8 cellular contexts compared by ENCODE assay signal in the genomic region with DNA sequence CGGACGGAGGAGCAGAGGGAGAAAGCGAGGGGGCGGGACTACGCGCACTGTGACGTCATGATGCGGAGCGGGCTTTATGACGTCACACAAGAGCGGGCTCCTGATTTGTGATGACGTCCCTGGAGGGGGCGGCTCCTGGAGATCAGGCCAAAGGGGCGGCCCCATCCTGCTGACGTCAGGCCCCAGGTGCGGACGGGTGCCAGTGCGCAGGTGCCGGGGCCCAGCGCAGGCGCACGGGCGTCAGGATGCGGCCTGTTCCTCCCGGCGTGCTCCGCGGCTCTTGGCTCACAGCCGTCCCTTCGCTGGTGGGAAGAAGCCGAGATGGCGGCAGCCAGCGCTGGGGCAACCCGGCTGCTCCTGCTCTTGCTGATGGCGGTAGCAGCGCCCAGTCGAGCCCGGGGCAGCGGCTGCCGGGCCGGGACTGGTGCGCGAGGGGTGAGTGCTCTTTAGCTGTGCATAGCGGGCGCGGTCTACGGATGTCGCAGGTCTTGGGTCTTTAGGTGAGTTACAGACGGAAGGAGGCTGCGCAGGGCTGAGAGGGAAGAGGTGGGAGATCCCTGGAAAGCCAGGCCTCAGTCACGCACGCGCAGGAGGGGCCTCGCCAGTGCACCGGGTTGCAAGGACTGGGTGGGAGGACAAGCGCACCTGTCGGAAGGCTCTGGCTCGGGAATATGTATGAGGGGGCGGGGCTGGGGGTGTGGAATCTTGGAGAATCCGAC. TPM values are rescaled to one million over a fixed set of nuclear protein-coding genes. Genes with fewer than 3 reads are reported as not detected.
DNase-seq lines count a peak whose midpoint lies in the region; ATAC-seq and TF ChIP-seq lines count a peak whose summit lies in the region.

Gene EMC10, plus strand, starts transcription at position 284 of the 719 bp plus-strand sequence. Its CDS starts 38 bp downstream, at position 322.
Gene GARIN5A, minus strand, starts transcription at position 625 of the 719 bp plus-strand sequence. Its CDS starts 460 bp downstream, at position 165.

- ATAC-seq in GM21515 (IDR thresholded peaks at IDR 0.05; ENCODE audit: unreplicated experiment) (peak; percentile 71), IMR-90 (ENCODE audit: low read depth) (peak; percentile 94), natural killer cell (peak; percentile 94 to 96 (median 96))
- ATAC-seq in stimulated activated naive B cell treated with anti-CD40 and anti-IgM and Interleukin-4, amounts not matched to agents 10 μg/mL and 1 μg/mL and 100 μg/mL, for 72 hours (replicated peaks), result peak; percentile 96 to 98

- no peaks in the 10 kb centered on the region for H3K27me3 ChIP-seq in IMR-90 (ENCODE audit: control insufficient read depth, insufficient read depth, low read length)

- H3K27ac Mint-ChIP-seq in natural killer cell, result peak within 1 kb of the TSS; percentile 91 to 99
- H3K27ac Mint-ChIP-seq in stimulated activated naive B cell treated with anti-CD40 and anti-IgM and Interleukin-4, amounts not matched to agents 10 μg/mL and 1 μg/mL and 100 μg/mL, for 72 hours, result peak within 1 kb of the TSS; percentile 98

- H2BK5ac ChIP-seq in IMR-90 (ENCODE audit: low read depth, low read length, poor library complexity, severe bottlenecking), result no peak within 1 kb of the TSS

- WGBS in IMR-90 (ENCODE audit: extremely low coverage in 2 of 2, insufficient read length in 1 of 2), 2 experiments, result 1% methylated on average over 28 of the region's 60 CpGs; no CpG with 5 or more reads in 1 of the 2 experiments

- no peak within 1 kb of the TSS; the same call in 1 of the 2 replicates for H3K56ac ChIP-seq in IMR-90 (ENCODE audit: extremely low read depth, insufficient read depth, low read length)

- H3K4me3 ChIP-seq in IMR-90 (ENCODE audit: insufficient read depth, low read depth, low read length) (peak within 1 kb of the TSS; percentile 87), fibroblast of mammary gland (ENCODE audit: control insufficient read depth, low read depth, low read length) (peak within 1 kb of the TSS; percentile 83)

- H3K9ac ChIP-seq in IMR-90 (ENCODE audit: low read depth, low read length), result peak within 1 kb of the TSS; percentile 72

- no peaks in the 10 kb centered on the region for H3K9me3 Mint-ChIP-seq in natural killer cell
- H3K9me3 Mint-ChIP-seq in stimulated activated naive B cell treated with anti-CD40 and anti-IgM and Interleukin-4, amounts not matched to agents 10 μg/mL and 1 μg/mL and 100 μg/mL, for 72 hours, result peaks cover 0 to 4% of the 10 kb centered on the region in 2 donors

- H4K20me1 ChIP-seq in IMR-90 (ENCODE audit: insufficient read depth, low read length), result peaks cover 12% of the 10 kb centered on the region

- peaks cover 5% of the 10 kb centered on the region; the same call in 1 of the 2 replicates for H3K9me1 ChIP-seq in IMR-90 (ENCODE audit: insufficient read depth, low read length)

- H3K4me1 ChIP-seq in IMR-90 (ENCODE audit: control insufficient read depth, insufficient read depth, low read length), result 0 out of 2 replicates have a peak, but pooled peaks cover 2% of the 10 kb centered on the region

- H3K79me1 ChIP-seq in IMR-90 (ENCODE audit: low read depth in 1 of 2, low read length in 2 of 2), result peaks cover 16 to 27% of the 10 kb centered on the region in 2 experiments

- peak within 1 kb of the TSS; percentile 97 for H2AK9ac ChIP-seq in IMR-90 (replicated peaks; ENCODE audit: low read depth, low read length, poor library complexity)

- peak; percentile 88 for DNase-seq in D341Med (ENCODE audit: low spot score)
- DNase-seq in IMR-90, result peak; percentile 94
- peak; percentile 76 to 88 for DNase-seq in activated T-helper 1 cell treated with anti-CD3 and anti-CD28 coated beads, Interleukin-2, amount 50 U/mL, for 16 hours (ENCODE audit: low read depth in 1 of 2, low spot score in 1 of 2)
- DNase-seq in fibroblast of mammary gland (ENCODE audit: low read depth), result peak; percentile 89
- peak; percentile 94 for DNase-seq in natural killer cell
- DNase-seq in stimulated activated naive B cell treated with anti-CD40 and anti-IgM and Interleukin-4, amounts not matched to agents 10 μg/mL and 1 μg/mL and 100 μg/mL, for 72 hours, result peak; percentile 96

- intact Hi-C loops in IMR-90 (cut with micrococcal nuclease), result loop anchor here (2.0 to 5.0 kb wide), 2 partner anchors 34 to 109 kb away; partner anchors contain the start of genes JOSD2 and NAPSA
- intact Hi-C loops in natural killer cell (cut with micrococcal nuclease), result loop anchor here (1.0 to 5.0 kb wide), 2 partner anchors 35 to 119 kb away; partner anchors contain the start of gene JOSD2

- peak within 1 kb of the TSS; percentile 5; the same call in 1 of the 2 replicates for H3K18ac ChIP-seq in IMR-90 (ENCODE audit: low read depth, low read length)

- H3K36me3 ChIP-seq in IMR-90 (ENCODE audit: control insufficient read depth, insufficient read depth, low read length), result peaks cover 19% of the 10 kb centered on the region; the same call in 1 of the 2 replicates

- peak within 1 kb of the TSS; percentile 100 for H2AFZ ChIP-seq in IMR-90 (replicated peaks; ENCODE audit: low read length, poor library complexity)

- peak within 1 kb of the TSS; percentile 61; the same call in 1 of the 2 replicates for H3K14ac ChIP-seq in IMR-90 (replicated peaks; ENCODE audit: low read depth, low read length)

- no peaks in the 10 kb centered on the region for H3K9me3 ChIP-seq in IMR-90 (ENCODE audit: control insufficient read depth, insufficient read depth, low read length)

- H3K36me3 Mint-ChIP-seq in natural killer cell, result no peaks in the 10 kb centered on the region
- H3K36me3 Mint-ChIP-seq in stimulated activated naive B cell treated with anti-CD40 and anti-IgM and Interleukin-4, amounts not matched to agents 10 μg/mL and 1 μg/mL and 100 μg/mL, for 72 hours, result peaks cover 25 to 37% of the 10 kb centered on the region in 2 donors

- peak within 1 kb of the TSS; percentile 70 for H3K4ac ChIP-seq in IMR-90 (ENCODE audit: low read depth, low read length)

- in situ Hi-C loops in IMR-90 (cut with MboI; ENCODE audit: low sequenced_read_pairs), result no loop called here

- BruUV-seq in IMR-90 (replicated peaks; lab: Mats Ljungman, UMichigan), result no TSS peak

- peak within 1 kb of the TSS; percentile 62 for H4K5ac ChIP-seq in IMR-90 (ENCODE audit: low read depth, low read length)

- peak within 1 kb of the TSS; percentile 24 for H3K23ac ChIP-seq in IMR-90 (ENCODE audit: low read depth, low read length)

- TF ChIP-seq RAD21 in IMR-90 (IDR thresholded peaks at IDR 0.05; ENCODE audit: low read length), result no peak

- H2BK15ac ChIP-seq in IMR-90 (ENCODE audit: low read depth, low read length), result no peak within 1 kb of the TSS

- no peak within 1 kb of the TSS for H2AK5ac ChIP-seq in IMR-90 (ENCODE audit: low read depth, low read length)

- dilution Hi-C loops in IMR-90 (cut with HindIII; ENCODE audit: low sequenced_read_pairs, unreplicated experiment), result no loop called here

- TF ChIP-seq CTCF in IMR-90 (conservative IDR thresholded peaks at IDR 0.05; ENCODE audit: low read depth, low read length) (no peak), fibroblast of mammary gland (conservative IDR thresholded peaks at IDR 0.05; ENCODE audit: control insufficient read depth, insufficient read depth, low read depth, low read length) (no peak), natural killer cell (IDR thresholded peaks at IDR 0.05) (no peak)

- POLR2A ChIA-PET in IMR-90 (lab: Charles Lee; ENCODE audit: unreplicated experiment), result no interaction called here

- H2BK20ac ChIP-seq in IMR-90 (ENCODE audit: low read depth, low read length), result no peak within 1 kb of the TSS

- H3K4me2 ChIP-seq in IMR-90 (ENCODE audit: low read depth, low read length), result peak within 1 kb of the TSS; percentile 74

- H2BK120ac ChIP-seq in IMR-90 (ENCODE audit: low read depth, low read length), result no peak within 1 kb of the TSS

- peak within 1 kb of the TSS; percentile 60; the same call in 1 of the 2 replicates for H3K27ac ChIP-seq in IMR-90 (ENCODE audit: insufficient read depth, low read length)

- no peaks in the 10 kb centered on the region for H3K27me3 Mint-ChIP-seq in natural killer cell (ENCODE audit: low read depth in 2 of 2)
- H3K27me3 Mint-ChIP-seq in stimulated activated naive B cell treated with anti-CD40 and anti-IgM and Interleukin-4, amounts not matched to agents 10 μg/mL and 1 μg/mL and 100 μg/mL, for 72 hours, result no peaks in the 10 kb centered on the region

- H3K4me3 Mint-ChIP-seq in natural killer cell, result peak within 1 kb of the TSS; percentile 99
- H3K4me3 Mint-ChIP-seq in stimulated activated naive B cell treated with anti-CD40 and anti-IgM and Interleukin-4, amounts not matched to agents 10 μg/mL and 1 μg/mL and 100 μg/mL, for 72 hours, result peak within 1 kb of the TSS; percentile 99 to 100

- H4K8ac ChIP-seq in IMR-90 (ENCODE audit: low read depth in 2 of 2, low read length in 2 of 2), result peak within 1 kb of the TSS; percentile 85 to 88

- H4K91ac ChIP-seq in IMR-90 (ENCODE audit: insufficient read depth, low read depth, low read length), result peak within 1 kb of the TSS; percentile 65; the same call in 1 of the 2 replicates

- peaks cover 30 to 48% of the 10 kb centered on the region in 2 donors for H3K4me1 Mint-ChIP-seq in natural killer cell
- H3K4me1 Mint-ChIP-seq in stimulated activated naive B cell treated with anti-CD40 and anti-IgM and Interleukin-4, amounts not matched to agents 10 μg/mL and 1 μg/mL and 100 μg/mL, for 72 hours, result peaks cover 30 to 46% of the 10 kb centered on the region in 2 donors

- CTCF ChIA-PET in IMR-90 (lab: Yijun Ruan, JAX), result no interaction called here

- TF ChIP-seq POLR2A in IMR-90 (IDR thresholded peaks at IDR 0.05; ENCODE audit: low read depth, low read length), result peak; percentile 80

TF ChIP-seq in IMR-90, 13 proteins besides CTCF, POLR2A, EP300 and RAD21 (continues in another document):
- 0 out of 2 replicates have a peak, but pooled peaks have one; percentile 0 for TF ChIP-seq RFX5 (IDR thresholded peaks at IDR 0.05; ENCODE audit: low read depth, low read length)
- TF ChIP-seq MAFK (IDR thresholded peaks at IDR 0.05; ENCODE audit: low read depth, low read length), result 0 out of 2 replicates have a peak, but pooled peaks have one; percentile 30

TF ChIP-seq in PFSK-1, 5 proteins besides CTCF, POLR2A, EP300 and RAD21 (continues in another document):
- peak; percentile 79 for TF ChIP-seq POLR2AphosphoS5 (IDR thresholded peaks at IDR 0.05; ENCODE audit: low read depth, low read length)
- TF ChIP-seq FOXP2 (optimal IDR thresholded peaks at IDR 0.05; ENCODE audit: borderline replicate concordance, extremely low read depth, extremely low read length, insufficient read depth), result peak; percentile 79

RNA-seq across cellular contexts. Expression of gene EMC10, which starts in this region (rescaled TPM):
- total RNA-seq in IMR-90 (2012; rRNA removed) (11.3 and 12.2 TPM in 2 replicates), natural killer cell (10 to 100 TPM; 79.5 to 85.1 (median 80.1) TPM)
- polyA plus RNA-seq in IMR-90 (2012; rRNA removed), result 90.9 and 103 TPM in 2 replicates
- 111 and 157 TPM in 2 replicates for polyA plus RNA-seq in IMR-90 (2012; cell fraction: cytosol; rRNA removed)
- polyA plus RNA-seq in IMR-90 (2012; cell fraction: nucleus; rRNA removed; ENCODE audit: low replicate concordance), result 32.4 and 52.8 TPM in 2 replicates
- polyA plus RNA-seq in PFSK-1 (2012; ENCODE audit: insufficient read length, low read depth), result 73.8 TPM

RNA-seq across cellular contexts. Expression of gene GARIN5A, which starts in this region (rescaled TPM):
- total RNA-seq in IMR-90 (2012; rRNA removed) (0.28 TPM in 1 of 2 replicates, not detected in the other), natural killer cell (under 1 TPM in 1 of 3 donors, not detected in 2; 0.59 TPM)
- 0.49 and 0.53 TPM in 2 replicates for polyA plus RNA-seq in IMR-90 (2012; rRNA removed)
- polyA plus RNA-seq in IMR-90 (2012; cell fraction: cytosol; rRNA removed), result 0.08 and 0.90 TPM in 2 replicates
- 0.50 and 0.85 TPM in 2 replicates for polyA plus RNA-seq in IMR-90 (2012; cell fraction: nucleus; rRNA removed; ENCODE audit: low replicate concordance)
- polyA plus RNA-seq in PFSK-1 (2012; ENCODE audit: insufficient read length, low read depth), result 2.8 TPM

Comparison
In these comparisons a context has a peak if more than half of its experiments do, and no peak if none do; other contexts are left out.
1. Peak in every context shown above with its lines: DNase-seq, ATAC-seq, H3K4me3 ChIP-seq and H3K27ac ChIP-seq.